Comparison of ENCODE assay signal across 25 cellular contexts in the genomic region with DNA sequence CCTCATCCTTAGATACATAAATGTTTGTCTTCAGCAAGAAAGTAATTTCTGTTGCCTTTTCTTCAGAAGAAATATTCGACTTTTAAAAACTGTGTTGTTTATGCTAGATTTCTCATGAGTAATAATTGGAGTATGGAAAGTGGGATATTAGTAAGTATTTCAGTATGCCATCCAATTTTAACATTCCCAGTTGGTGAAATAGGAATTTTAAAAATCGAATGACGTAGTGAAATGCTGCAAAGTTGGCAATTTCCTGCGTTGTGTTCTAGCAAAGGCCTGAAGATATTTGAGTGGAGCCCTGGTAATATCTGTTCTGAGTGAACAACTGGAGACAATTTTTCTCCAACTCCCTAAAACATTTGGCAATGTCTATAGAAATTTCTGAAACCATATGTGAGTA.
DNase-seq lines count a peak whose midpoint lies in the region; ATAC-seq and TF ChIP-seq lines count a peak whose summit lies in the region.
"Had no signal": no experiment of that assay in that cellular context is flagged by ENCODE, and none has a peak within 500 bp of the region (broad histone marks: within the 10 kb centered on the region; RNA-seq: fewer than 3 reads in every experiment).

No MANE protein-coding gene starts in this region.

- H3K14ac ChIP-seq in neuronal stem cell (ENCODE audit: low read length) = no peak overlapping the region

- DNase-seq in A172 (ENCODE audit: low spot score) (peak; percentile 59), EL (peak; percentile 82), amniotic epithelial cell (ENCODE audit: low read depth) (peak; percentile 9), foreskin fibroblast (peak; percentile 30 to 61), DMS79 (lab: John Stamatoyannopoulos, UW) (no peak), gastrocnemius medialis (no peak), hippocampal formation (lab: John Stamatoyannopoulos, UW) (no peak), neuronal stem cell (ENCODE audit: low spot score) (no peak)
- DNase-seq: 8988T; activated B cell treated with CpG ODN at 0.5 μM for 24 hours; activated CD4-positive, alpha-beta T cell treated with anti-CD3 and anti-CD28 coated beads, Interleukin-2, amount 50 U/mL, for 4 hours; activated CD8-positive, alpha-beta memory T cell treated with anti-CD3 and anti-CD28 coated beads, Interleukin-2, amount 50 U/mL, for 4 hours; body of pancreas; Calu3; effector CD4-positive, alpha-beta T cell; kidney glomerular epithelial cell; mammary epithelial cell; NCI-H510A treated with DMSO at 0.1 percent for 48 hours; SHP77; stimulated activated CD8-positive, alpha-beta memory T cell treated with anti-CD3 and anti-CD28 coated beads, Interleukin-4, amount 100 ng/mL, for 48 hours; SW 1271; T1000; transverse colon had no signal

- no peak for TF ChIP-seq CTCF in foreskin fibroblast (IDR thresholded peaks at IDR 0.05; ENCODE audit: low read depth, low read length)
- no peak for TF ChIP-seq CTCF in gastrocnemius medialis (IDR thresholded peaks at IDR 0.05 in 4 of 5, conservative IDR thresholded peaks at IDR 0.05 in 1 of 5)

- H4K91ac ChIP-seq in neuronal stem cell (ENCODE audit: low read depth, low read length, poor library complexity) = no peak overlapping the region

- H3K23ac ChIP-seq in neuronal stem cell (ENCODE audit: low read depth, low read length, poor library complexity) = no peak overlapping the region

- no peaks in the 10 kb centered on the region for H3K79me1 ChIP-seq in neuronal stem cell (ENCODE audit: low read depth, low read length)

- H3K27ac ChIP-seq in gastrocnemius medialis = no peak overlapping the region
- no peak overlapping the region for H3K27ac ChIP-seq in neuronal stem cell (replicated peaks; ENCODE audit: low read length)
- H3K27ac ChIP-seq: body of pancreas, prostate gland, transverse colon had no signal

- no peak overlapping the region for H3K18ac ChIP-seq in neuronal stem cell (ENCODE audit: low read length)

- H3K4me2 ChIP-seq in neuronal stem cell (ENCODE audit: insufficient read depth, low read length, poor library complexity, severe bottlenecking) = no peak overlapping the region

- no peak overlapping the region for H3K4ac ChIP-seq in neuronal stem cell (ENCODE audit: low read length)

- H2BK12ac ChIP-seq in neuronal stem cell (ENCODE audit: low read length) = no peak overlapping the region

- H3K27me3 ChIP-seq in gastrocnemius medialis (no peaks in the 10 kb centered on the region), neuronal stem cell (ENCODE audit: control insufficient read depth in 3 of 3, insufficient read depth in 3 of 3, low read depth in 1 of 3, low read length in 3 of 3) (no peaks in the 10 kb centered on the region)
- H3K27me3 ChIP-seq: body of pancreas, transverse colon had no signal

- no peak overlapping the region for H2AFZ ChIP-seq in neuronal stem cell (ENCODE audit: low read length)

- no peak overlapping the region for H2BK5ac ChIP-seq in neuronal stem cell (ENCODE audit: low read length)

- H4K8ac ChIP-seq in neuronal stem cell (ENCODE audit: low read depth, low read length) = no peak overlapping the region

- no peaks in the 10 kb centered on the region for H3K36me3 ChIP-seq in gastrocnemius medialis
- H3K36me3 ChIP-seq in neuronal stem cell (replicated peaks in 1 of 2; ENCODE audit: control insufficient read depth in 2 of 2, insufficient read depth in 2 of 2, low read length in 2 of 2) = no peaks in the 10 kb centered on the region
- H3K36me3 ChIP-seq: prostate gland, transverse colon had no signal

- ATAC-seq in gastrocnemius medialis = no peak
- ATAC-seq: activated naive CD4-positive, alpha-beta T cell treated with anti-CD3 and anti-CD28 coated beads, Interleukin-2, amount 50 U/mL, for 72 hours; body of pancreas had no signal

- no peak for TF ChIP-seq POLR2A in gastrocnemius medialis (IDR thresholded peaks at IDR 0.05)

- H3K9me3 ChIP-seq in gastrocnemius medialis = no peaks in the 10 kb centered on the region
- no peaks in the 10 kb centered on the region for H3K9me3 ChIP-seq in neuronal stem cell (replicated peaks in 1 of 2; ENCODE audit: control insufficient read depth in 2 of 2, insufficient read depth in 1 of 2, low read depth in 1 of 2, low read length in 2 of 2)
- H3K9me3 ChIP-seq: body of pancreas, prostate gland, transverse colon had no signal

- H2BK15ac ChIP-seq in neuronal stem cell (ENCODE audit: low read length) = no peak overlapping the region

- no peak overlapping the region for H2AK5ac ChIP-seq in neuronal stem cell (ENCODE audit: low read depth, low read length)

- no peak overlapping the region for H2BK120ac ChIP-seq in neuronal stem cell (ENCODE audit: low read depth, low read length)

- H3K4me3 ChIP-seq in foreskin fibroblast (ENCODE audit: low read depth in 1 of 2, low read length in 2 of 2) (no peak overlapping the region), gastrocnemius medialis (no peak overlapping the region), neuronal stem cell (ENCODE audit: low read length in 2 of 2) (no peak overlapping the region)
- H3K4me3 ChIP-seq: body of pancreas, prostate gland, transverse colon had no signal

- no peaks in the 10 kb centered on the region for H3K4me1 ChIP-seq in gastrocnemius medialis
- peaks cover 0 to 3% of the 10 kb centered on the region in 2 donors for H3K4me1 ChIP-seq in neuronal stem cell (ENCODE audit: control insufficient read depth in 2 of 2, insufficient read depth in 1 of 2, low read depth in 1 of 2, low read length in 2 of 2)
- H3K4me1 ChIP-seq: body of pancreas, prostate gland, transverse colon had no signal

- no peak overlapping the region for H3K9ac ChIP-seq in neuronal stem cell (ENCODE audit: low read depth, low read length, poor library complexity)

- intact Hi-C loops in gastrocnemius medialis (cut with DNase I; ENCODE audit: low total_unique reads) = no loop called here

- in situ Hi-C loops in gastrocnemius medialis (cut with MboI; ENCODE audit: low sequenced_read_pairs in 4 of 4) = no loop called here

- no CpG with 5 or more reads among the region's 4 CpGs for WGBS in neuronal stem cell (ENCODE audit: extremely low coverage in 2 of 2, insufficient read length in 2 of 2, insufficient replicate concordance in 1 of 2), 2 donors

Comparison
In these comparisons a context has a peak if more than half of its experiments do, and no peak if none do; other contexts are left out.
1. DNase-seq: peak in A172 (single experiment), EL (single experiment), amniotic epithelial cell (single experiment) and foreskin fibroblast (2 of 2); none in DMS79 (single experiment), gastrocnemius medialis (0 of 2), hippocampal formation (0 of 2) and neuronal stem cell (single experiment).